Comparison of ENCODE assay signal across 15 cellular contexts in the genomic region with DNA sequence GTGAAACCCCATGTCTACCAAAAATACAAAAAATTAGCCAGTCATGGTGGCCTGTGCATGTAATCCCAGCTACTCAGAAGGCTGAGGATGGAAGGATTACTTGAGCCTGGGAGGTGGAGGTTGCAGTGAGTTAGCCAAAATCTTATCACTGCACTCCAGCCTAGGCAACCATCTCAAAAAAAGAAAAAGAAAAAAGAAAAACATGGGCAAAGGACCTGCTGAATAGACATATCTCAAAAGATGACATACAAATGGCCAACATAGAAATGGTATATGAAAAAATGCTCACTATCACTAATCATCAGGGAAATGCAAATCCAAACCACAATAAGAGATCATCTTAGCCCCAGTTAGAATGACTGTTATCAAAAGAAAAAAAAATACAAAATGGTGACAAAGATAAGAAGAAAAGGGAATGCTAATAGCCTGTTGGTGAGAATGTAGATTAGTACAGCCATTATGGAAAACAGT. TPM values are rescaled to one million over a fixed set of nuclear protein-coding genes. Genes with fewer than 3 reads are reported as not detected.
A peak's percentile ranks its signal among the peaks of the same experiment; 100 is the strongest.
DNase-seq lines count a peak whose midpoint lies in the region; ATAC-seq and TF ChIP-seq lines count a peak whose summit lies in the region.
"Had no signal": no experiment of that assay in that cellular context is flagged by ENCODE, and none has a peak within 500 bp of the region (broad histone marks: within the 10 kb centered on the region; RNA-seq: fewer than 3 reads in every experiment).

No MANE protein-coding gene starts in this region.

- POLR2A ChIA-PET in OCI-LY7 (lab: Charles Lee), result interaction anchor here (2.6 kb wide), 1 partner anchor 20 kb away, joined by 8 read pairs; no protein-coding TSS in a partner anchor

- H2AFZ ChIP-seq in OCI-LY7 (ENCODE audit: low read length), result no peak overlapping the region

- no peaks in the 10 kb centered on the region for H3K9me2 ChIP-seq in OCI-LY7 (ENCODE audit: insufficient read depth, low read length)

- H3K4me3 ChIP-seq in OCI-LY7 (ENCODE audit: low read depth, low read length, poor library complexity, severe bottlenecking) (peak overlapping the region; percentile 93), psoas muscle (peak overlapping the region; percentile 89), thyroid gland (replicated peaks in 1 of 3) (no peak overlapping the region), BE2C (ENCODE audit: low read depth, low read length) (no peak overlapping the region)

- H3K4me3 Mint-ChIP-seq in activated CD8-positive, alpha-beta memory T cell treated with anti-CD3 and anti-CD28 coated beads, Interleukin-2, amount 10 ng/mL, durations not matched to agents 7 days and 5 days, result peak overlapping the region; percentile 21
- peak overlapping the region; percentile 29 to 94 (median 35) for H3K4me3 Mint-ChIP-seq in brain

- no peak for TF ChIP-seq POLR2A in thyroid gland (IDR thresholded peaks at IDR 0.05)

- no peaks in the 10 kb centered on the region for H3K9me3 ChIP-seq in OCI-LY7 (ENCODE audit: low read length)
- no peaks in the 10 kb centered on the region for H3K9me3 ChIP-seq in psoas muscle
- H3K9me3 ChIP-seq in thyroid gland, result no peaks in the 10 kb centered on the region
- no peaks in the 10 kb centered on the region for H3K9me3 ChIP-seq in BE2C
- H3K9me3 ChIP-seq: HAP-1, spleen had no signal

- no peak overlapping the region for H3K27ac ChIP-seq in OCI-LY7 (ENCODE audit: low read depth, low read length, poor library complexity, severe bottlenecking)
- H3K27ac ChIP-seq in psoas muscle, result no peak overlapping the region
- no peak overlapping the region for H3K27ac ChIP-seq in thyroid gland

- TF ChIP-seq CTCF in OCI-LY7 (conservative IDR thresholded peaks at IDR 0.05; ENCODE audit: low read length) (no peak), brain (conservative IDR thresholded peaks at IDR 0.05) (no peak), psoas muscle (IDR thresholded peaks at IDR 0.05) (no peak), thyroid gland (IDR thresholded peaks at IDR 0.05) (no peak), BE2C (IDR thresholded peaks at IDR 0.05; ENCODE audit: low read depth, low read length) (no peak)

- peaks cover 20% of the 10 kb centered on the region for H3K4me1 ChIP-seq in OCI-LY7 (ENCODE audit: insufficient read depth, low read length, poor library complexity, severe bottlenecking)
- peaks cover 21% of the 10 kb centered on the region for H3K4me1 ChIP-seq in psoas muscle
- H3K4me1 ChIP-seq in thyroid gland, result peaks cover 33 to 35% of the 10 kb centered on the region in 2 donors
- H3K4me1 ChIP-seq in BE2C, result no peaks in the 10 kb centered on the region

- peak overlapping the region; percentile 99 for H3K4me2 ChIP-seq in OCI-LY7 (ENCODE audit: low read length)

- H3K27me3 Mint-ChIP-seq in activated CD8-positive, alpha-beta memory T cell treated with anti-CD3 and anti-CD28 coated beads, Interleukin-2, amount 10 ng/mL, durations not matched to agents 7 days and 5 days, result no peaks in the 10 kb centered on the region
- H3K27me3 Mint-ChIP-seq in brain, result peaks cover 19% of the 10 kb centered on the region

- H3K4me1 Mint-ChIP-seq in activated CD8-positive, alpha-beta memory T cell treated with anti-CD3 and anti-CD28 coated beads, Interleukin-2, amount 10 ng/mL, durations not matched to agents 7 days and 5 days, result peaks cover 35% of the 10 kb centered on the region
- H3K4me1 Mint-ChIP-seq in brain, result peaks cover 47% of the 10 kb centered on the region

- BruUV-seq in OCI-LY7 (replicated peaks; lab: Mats Ljungman, UMichigan), result no TSS peak

- peaks cover 31% of the 10 kb centered on the region for H3K36me3 ChIP-seq in OCI-LY7 (ENCODE audit: insufficient read depth, low read length)
- H3K36me3 ChIP-seq in psoas muscle (ENCODE audit: insufficient read depth in 1 of 2, low read depth in 1 of 2), result peaks cover 0 to 7% of the 10 kb centered on the region in 2 donors
- H3K36me3 ChIP-seq in thyroid gland, result peaks cover 0 to 6% of the 10 kb centered on the region in 2 donors
- H3K36me3 ChIP-seq in BE2C, result 0 out of 2 replicates have a peak, but pooled peaks cover 5% of the 10 kb centered on the region

- DNase-seq in activated CD8-positive, alpha-beta memory T cell treated with anti-CD3 and anti-CD28 coated beads, Interleukin-2, amount 10 ng/mL, durations not matched to agents 7 days and 5 days, result no peak
- no peak for DNase-seq in activated CD8-positive, alpha-beta memory T cell treated with anti-CD3 and anti-CD28 coated beads, Interleukin-2, amount 50 U/mL, for 48 hours
- DNase-seq in OCI-LY7 (ENCODE audit: low spot score) (no peak), psoas muscle (no peak), thyroid gland (no peak), BE2C (no peak)
- DNase-seq in activated CD4-positive, CD25-positive, alpha-beta regulatory T cell treated with anti-CD3 and anti-CD28 coated beads, Interleukin-2, amount 50 U/mL, for 72 hours, result no peak
- DNase-seq: effector CD4-positive, alpha-beta T cell; kidney; NCI-H187; NCI-H774; nucleus accumbens; spleen had no signal

- H4K20me1 ChIP-seq in OCI-LY7 (ENCODE audit: insufficient read depth, low read length), result peaks cover 21% of the 10 kb centered on the region

- no peaks in the 10 kb centered on the region for H3K9me3 Mint-ChIP-seq in activated CD8-positive, alpha-beta memory T cell treated with anti-CD3 and anti-CD28 coated beads, Interleukin-2, amount 10 ng/mL, durations not matched to agents 7 days and 5 days (ENCODE audit: low read depth)
- H3K9me3 Mint-ChIP-seq in brain, result no peaks in the 10 kb centered on the region

- peaks cover 42% of the 10 kb centered on the region for H3K79me2 ChIP-seq in OCI-LY7 (ENCODE audit: insufficient read depth, low read depth, low read length)

- CTCF ChIA-PET in activated CD8-positive, alpha-beta memory T cell treated with anti-CD3 and anti-CD28 coated beads, Interleukin-2, amount 10 ng/mL, durations not matched to agents 7 days and 5 days (lab: Charles Lee), result interaction anchor here (1.4 kb wide), 1 partner anchor 223 kb away, joined by 3 read pairs; no protein-coding TSS in a partner anchor
- CTCF ChIA-PET in OCI-LY7 (lab: Charles Lee; ENCODE audit: unreplicated experiment), result no interaction called here

- H3K36me3 Mint-ChIP-seq in activated CD8-positive, alpha-beta memory T cell treated with anti-CD3 and anti-CD28 coated beads, Interleukin-2, amount 10 ng/mL, durations not matched to agents 7 days and 5 days, result peaks cover 36% of the 10 kb centered on the region
- H3K36me3 Mint-ChIP-seq in brain, result peaks cover 35% of the 10 kb centered on the region

- no peaks in the 10 kb centered on the region for H3K27me3 ChIP-seq in psoas muscle (ENCODE audit: insufficient read depth in 3 of 3, low read length in 2 of 3)
- no peaks in the 10 kb centered on the region for H3K27me3 ChIP-seq in thyroid gland
- H3K27me3 ChIP-seq in BE2C, result no peaks in the 10 kb centered on the region
- H3K27me3 ChIP-seq: spleen had no signal

- intact Hi-C loops in OCI-LY7 (cut with micrococcal nuclease; ENCODE audit: unreplicated experiment) (no loop called here), psoas muscle (cut with DNase I) (no loop called here), thyroid gland (cut with DNase I) (loop anchor here (10.0 kb wide), 1 partner anchor 216 kb away; no protein-coding TSS in a partner anchor)

- ATAC-seq in activated CD8-positive, alpha-beta memory T cell treated with anti-CD3 and anti-CD28 coated beads, Interleukin-2, amount 10 ng/mL, durations not matched to agents 7 days and 5 days, result no peak
- ATAC-seq in psoas muscle, result no peak

- H3K27ac Mint-ChIP-seq in activated CD8-positive, alpha-beta memory T cell treated with anti-CD3 and anti-CD28 coated beads, Interleukin-2, amount 10 ng/mL, durations not matched to agents 7 days and 5 days, result peak overlapping the region; percentile 54
- H3K27ac Mint-ChIP-seq in brain, result peak overlapping the region in 2 of 5 experiments; percentile 67 to 98

RNA-seq across cellular contexts. Expression of a gene that starts 1.4 kb away (rescaled TPM):
- 100 to 1,000 TPM; 109 to 116 TPM for total RNA-seq in activated CD8-positive, alpha-beta memory T cell treated with anti-CD3 and anti-CD28 coated beads, Interleukin-2, amount 10 ng/mL, durations not matched to agents 7 days and 5 days
- 74.4 and 78.6 TPM in 2 replicates for total RNA-seq in OCI-LY7 (2014; rRNA removed; shearing (Covaris generic))
- total RNA-seq in OCI-LY7 (2022), result 76.9 and 86.6 TPM in 2 replicates
- 80.0 TPM for polyA plus RNA-seq in brain (ENCODE audit: insufficient read depth, low read depth, low replicate concordance)
- total RNA-seq in psoas muscle, result 10 to 100 TPM; 35.0 to 43.0 (median 36.9) TPM
- polyA plus RNA-seq in psoas muscle, result 10 to 100 TPM; 14.3 to 51.7 (median 21.9) TPM
- 100 to 1,000 TPM; 146 to 207 (median 162) TPM for total RNA-seq in thyroid gland
- polyA plus RNA-seq in BE2C (2012; ENCODE audit: insufficient read depth, insufficient read length, low read depth), result 29.5 TPM

RNA-seq across cellular contexts. Expression of a gene that starts 25.1 kb away (rescaled TPM):
- 10 to 100 TPM; 28.2 to 35.5 TPM for total RNA-seq in activated CD8-positive, alpha-beta memory T cell treated with anti-CD3 and anti-CD28 coated beads, Interleukin-2, amount 10 ng/mL, durations not matched to agents 7 days and 5 days
- 5.9 and 14.1 TPM in 2 replicates for total RNA-seq in OCI-LY7 (2014; rRNA removed; shearing (Covaris generic))
- total RNA-seq in OCI-LY7 (2022) (19.2 and 19.9 TPM in 2 replicates), psoas muscle (100 to 1,000 TPM in 1 of 4 donors, 10 to 100 TPM in 3; 28.3 to 115 (median 63.3) TPM), thyroid gland (100 to 1,000 TPM in 3 of 4 donors, 10 to 100 TPM in 1; 88.2 to 253 (median 182) TPM)
- polyA plus RNA-seq in brain (ENCODE audit: insufficient read depth, low read depth, low replicate concordance) (33.3 TPM), psoas muscle (10 to 100 TPM; 36.9 to 74.3 (median 45.6) TPM)
- 20.7 TPM for polyA plus RNA-seq in BE2C (2012; ENCODE audit: insufficient read depth, insufficient read length, low read depth)

RNA-seq across cellular contexts. Expression of a gene that starts 25.4 kb away (rescaled TPM):
- total RNA-seq in activated CD8-positive, alpha-beta memory T cell treated with anti-CD3 and anti-CD28 coated beads, Interleukin-2, amount 10 ng/mL, durations not matched to agents 7 days and 5 days, result 10 to 100 TPM; 21.7 to 27.7 TPM
- 12.0 and 22.1 TPM in 2 replicates for total RNA-seq in OCI-LY7 (2014; rRNA removed; shearing (Covaris generic))
- 18.5 and 21.8 TPM in 2 replicates for total RNA-seq in OCI-LY7 (2022)
- polyA plus RNA-seq in brain (ENCODE audit: insufficient read depth, low read depth, low replicate concordance), result 14.6 TPM
- 10 to 100 TPM; 16.0 to 19.2 (median 17.6) TPM for total RNA-seq in psoas muscle
- polyA plus RNA-seq in psoas muscle, result 10 to 100 TPM; 17.2 to 33.2 (median 20.4) TPM
- 10 to 100 TPM; 23.4 to 34.5 (median 31.4) TPM for total RNA-seq in thyroid gland
- polyA plus RNA-seq in BE2C (2012; ENCODE audit: insufficient read depth, insufficient read length, low read depth), result 11.1 TPM

Comparison
In these comparisons a context has a peak if more than half of its experiments do, and no peak if none do; other contexts are left out.
1. H3K4me3 ChIP-seq: peak in OCI-LY7 (single experiment) and psoas muscle (single experiment); none in thyroid gland (0 of 3) and BE2C (single experiment).